10 cellular contexts compared by ENCODE assay signal in genomic region chr3:185764168-185764988, GRCh38.
DNase-seq lines count a peak whose midpoint lies in the region; ATAC-seq, FAIRE-seq and TF ChIP-seq lines count a peak whose summit lies in the region.
"Had no signal": no experiment of that assay in that cellular context is flagged by ENCODE, and none has a peak within 500 bp of the region (broad histone marks: within the 10 kb centered on the region; RNA-seq: fewer than 3 reads in every experiment).

No MANE protein-coding gene starts in this region.

- H4K20me1 ChIP-seq in neural cell (ENCODE audit: insufficient read depth) = peaks cover 37% of the 10 kb centered on the region

- H3K4me3 ChIP-seq in neural cell (ENCODE audit: low read length) = peak overlapping the region; percentile 22
- H3K4me3 ChIP-seq in suprapubic skin = no peak overlapping the region
- H3K4me3 ChIP-seq in small intestine (ENCODE audit: low read depth in 1 of 2, low read length in 2 of 2) = no peak overlapping the region

- no peak for TF ChIP-seq CTCF in neural cell (IDR thresholded peaks at IDR 0.05; ENCODE audit: poor library complexity, severe bottlenecking)
- no peak for TF ChIP-seq CTCF in suprapubic skin (IDR thresholded peaks at IDR 0.05)

- H3K4me1 ChIP-seq in suprapubic skin = peaks cover 23% of the 10 kb centered on the region
- peaks cover 0 to 7% of the 10 kb centered on the region in 2 donors for H3K4me1 ChIP-seq in small intestine (ENCODE audit: control insufficient read depth in 2 of 2, insufficient read depth in 1 of 2, low read depth in 1 of 2, low read length in 1 of 2)

- no peak for FAIRE-seq in small intestine (lab: Jason Lieb, UNC)

- H3K4me2 ChIP-seq in neural cell (ENCODE audit: low read length) = no peak overlapping the region

- H3K9ac ChIP-seq in neural cell (ENCODE audit: low read length) = no peak overlapping the region

- DNase-seq in Ammon's horn (ENCODE audit: low spot score) (peak; percentile 3), RPMI7951 (ENCODE audit: low read depth) (peak; percentile 32), fibroblast of gingiva (ENCODE audit: low read depth) (peak; percentile 41), suprapubic skin (ENCODE audit: low spot score in 2 of 2) (no peak), GM19240 (ENCODE audit: insufficient read length, low spot score) (no peak), small intestine (no peak)
- DNase-seq: activated CD4-positive, alpha-beta T cell treated with anti-CD3 and anti-CD28 coated beads for 1 hour had no signal

- H3K27me3 ChIP-seq in neural cell (ENCODE audit: insufficient read depth, low read depth, low read length) (no peaks in the 10 kb centered on the region), suprapubic skin (no peaks in the 10 kb centered on the region), small intestine (ENCODE audit: control insufficient read depth in 2 of 2, insufficient read depth in 2 of 2, low read length in 2 of 2) (no peaks in the 10 kb centered on the region)

- H3F3A ChIP-seq in neural cell (ENCODE audit: insufficient read depth, low read length, poor library complexity, severe bottlenecking) = no peaks in the 10 kb centered on the region

- H2AFZ ChIP-seq in neural cell (ENCODE audit: low read depth, low read length) = no peak overlapping the region

- no peaks in the 10 kb centered on the region for H3K9me2 ChIP-seq in neural cell (ENCODE audit: insufficient read depth, low read length)

- no peak for ATAC-seq in GM18907 (IDR thresholded peaks at IDR 0.05; ENCODE audit: unreplicated experiment)
- ATAC-seq: activated naive CD4-positive, alpha-beta T cell treated with anti-CD3 and anti-CD28 coated beads, Interleukin-2, amount 50 U/mL, for 72 hours had no signal

- TF ChIP-seq EP300 in neural cell (conservative IDR thresholded peaks at IDR 0.05; ENCODE audit: poor library complexity, severe bottlenecking) (no peak), suprapubic skin (IDR thresholded peaks at IDR 0.05) (no peak)

- H3K27ac ChIP-seq in neural cell (ENCODE audit: low read length) (no peak overlapping the region), suprapubic skin (no peak overlapping the region), small intestine (ENCODE audit: low read depth in 1 of 2, low read length in 1 of 2) (peak overlapping the region in 1 of 2 donors; percentile 43)

- H3K79me2 ChIP-seq in neural cell (replicated peaks; ENCODE audit: insufficient read depth, low read length) = peaks cover 99% of the 10 kb centered on the region

- no peaks in the 10 kb centered on the region for H3K36me3 ChIP-seq in neural cell (ENCODE audit: insufficient read depth, low read length)
- H3K36me3 ChIP-seq in suprapubic skin = no peaks in the 10 kb centered on the region
- no peaks in the 10 kb centered on the region for H3K36me3 ChIP-seq in small intestine (ENCODE audit: control insufficient read depth in 2 of 2, insufficient read depth in 2 of 2, low read length in 2 of 2)

- TF ChIP-seq POLR2A in suprapubic skin (IDR thresholded peaks at IDR 0.05) = no peak

- no peak for TF ChIP-seq RAD21 in neural cell (conservative IDR thresholded peaks at IDR 0.05)

- WGBS in suprapubic skin = 43% methylated on average over 6 of the region's 6 CpGs
- 40 to 62% (median 62%) methylated on average over 6 of the region's 6 CpGs for WGBS in small intestine, 3 donors

- H3K9me3 ChIP-seq in neural cell (ENCODE audit: low read length) = no peaks in the 10 kb centered on the region
- H3K9me3 ChIP-seq in suprapubic skin = no peaks in the 10 kb centered on the region
- no peaks in the 10 kb centered on the region for H3K9me3 ChIP-seq in small intestine (ENCODE audit: control insufficient read depth, low read depth)

TF ChIP-seq in neural cell, 6 proteins besides CTCF, POLR2A, EP300 and RAD21:
- TF ChIP-seq EZH2 (IDR thresholded peaks at IDR 0.05; ENCODE audit: borderline replicate concordance, insufficient read depth, low read length, poor library complexity, severe bottlenecking) (no peak), REST (IDR thresholded peaks at IDR 0.05; ENCODE audit: borderline replicate concordance) (no peak), POLR2AphosphoS5 (IDR thresholded peaks at IDR 0.05) (no peak), TAF1 (IDR thresholded peaks at IDR 0.05; ENCODE audit: low read depth) (no peak), MXI1 (conservative IDR thresholded peaks at IDR 0.05; ENCODE audit: poor library complexity, severe bottlenecking) (no peak), SMC3 (conservative IDR thresholded peaks at IDR 0.05; ENCODE audit: poor library complexity) (no peak)

Comparison
In these comparisons a context has a peak if more than half of its experiments do, and no peak if none do; other contexts are left out.
1. DNase-seq: peak in Ammon's horn (single experiment), RPMI7951 (single experiment) and fibroblast of gingiva (single experiment); none in suprapubic skin (0 of 2), GM19240 (single experiment) and small intestine (single experiment).